Comparison of ENCODE assay signal across 8 cellular contexts in the genomic region with DNA sequence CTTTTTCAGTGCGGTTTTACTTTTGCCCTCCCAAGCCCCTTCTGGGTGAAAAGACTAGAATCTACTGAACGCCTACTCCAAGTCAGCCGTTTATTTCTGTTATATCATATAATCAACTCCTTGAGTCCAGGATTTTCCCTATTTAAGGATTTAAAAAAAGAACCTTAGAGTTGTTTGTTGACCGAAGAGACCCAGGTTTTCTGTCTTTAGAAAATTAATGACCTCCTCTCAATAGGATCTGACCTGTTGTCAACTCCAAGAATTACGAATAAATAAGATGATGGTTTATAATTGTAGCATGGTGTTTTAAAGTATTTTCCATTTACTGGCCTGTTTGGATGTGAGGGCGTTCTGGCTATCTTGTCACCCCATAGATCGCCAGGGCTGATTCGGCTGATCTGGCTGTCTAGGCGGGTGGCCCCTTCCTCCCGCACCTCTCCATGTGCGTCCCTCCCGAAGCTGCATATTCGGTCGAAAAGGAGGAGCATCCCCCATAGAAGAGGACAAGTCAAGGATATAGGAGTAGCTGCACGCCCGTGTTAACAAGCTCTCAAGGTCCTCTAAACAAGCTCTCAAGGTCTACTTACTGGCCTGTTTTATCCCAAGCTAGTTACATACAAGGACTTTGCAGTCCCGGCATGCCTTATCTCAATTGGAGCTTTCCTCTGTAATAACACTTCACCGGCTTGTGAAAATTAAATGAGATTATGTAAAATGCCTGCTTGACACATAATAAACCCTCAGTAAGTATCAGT. TPM values are rescaled to one million over a fixed set of nuclear protein-coding genes. Genes with fewer than 3 reads are reported as not detected.
DNase-seq lines count a peak whose midpoint lies in the region; ATAC-seq and TF ChIP-seq lines count a peak whose summit lies in the region.

No MANE protein-coding gene starts in this region.

- POLR2A ChIA-PET in CD4-positive, alpha-beta memory T cell (lab: Charles Lee; ENCODE audit: partially characterized antibody) = interaction anchor here (1.2 to 2.5 kb wide), 5 partner anchors 76 to 327 kb away, joined by 3 to 9 read pairs (median 6); partner anchors contain the start of genes DCAF12, MYORG and UBAP1

- no peaks in the 10 kb centered on the region for H3K27me3 ChIP-seq in CD4-positive, alpha-beta memory T cell (ENCODE audit: insufficient read depth, low read length)
- no peaks in the 10 kb centered on the region for H3K27me3 ChIP-seq in breast epithelium

- WGBS in mesodermal cell (ENCODE audit: insufficient coverage in 2 of 2), 2 experiments = 72 to 84% methylated on average over 11 to 13 of the region's 18 CpGs

- ATAC-seq in GM21576 (IDR thresholded peaks at IDR 0.05; ENCODE audit: unreplicated experiment) = no peak

- no peaks in the 10 kb centered on the region for H3K27me3 Mint-ChIP-seq in CD4-positive, alpha-beta memory T cell

- peak overlapping the region; percentile 98 to 100 (median 99) for H3K27ac Mint-ChIP-seq in CD4-positive, alpha-beta memory T cell

- H3K36me3 ChIP-seq in CD4-positive, alpha-beta memory T cell (ENCODE audit: insufficient read depth, low read length) = no peaks in the 10 kb centered on the region
- H3K36me3 ChIP-seq in breast epithelium (no peaks in the 10 kb centered on the region), mesodermal cell (ENCODE audit: control insufficient read depth, insufficient read depth, low read length) (peaks cover 7% of the 10 kb centered on the region)

- DNase-seq in CD4-positive, alpha-beta memory T cell = no peak
- DNase-seq in NCI-H187 treated with DMSO at 0.1 percent for 48 hours (lab: John Stamatoyannopoulos, UW) = peak; percentile 20
- DNase-seq in breast epithelium (ENCODE audit: low spot score in 2 of 2) = no peak
- no peak for DNase-seq in KG1 (lab: John Stamatoyannopoulos, UW)
- no peak for DNase-seq in ACHN
- DNase-seq in NK-92 (lab: John Stamatoyannopoulos, UW; ENCODE audit: unreplicated experiment) = no peak

- no peaks in the 10 kb centered on the region for H3K9me3 ChIP-seq in CD4-positive, alpha-beta memory T cell (ENCODE audit: control insufficient read depth in 1 of 2, low read length in 2 of 2)
- H3K9me3 ChIP-seq in breast epithelium = no peaks in the 10 kb centered on the region
- H3K9me3 ChIP-seq in mesodermal cell (ENCODE audit: control insufficient read depth, low read length) = no peaks in the 10 kb centered on the region

- H3K27ac ChIP-seq in CD4-positive, alpha-beta memory T cell (ENCODE audit: low read depth, low read length) = peak overlapping the region; percentile 88
- peak overlapping the region; percentile 96 to 98 for H3K27ac ChIP-seq in breast epithelium
- peak overlapping the region; percentile 98 for H3K27ac ChIP-seq in mesodermal cell (ENCODE audit: low read depth, low read length, severe bottlenecking)

- no peak for TF ChIP-seq CTCF in breast epithelium (IDR thresholded peaks at IDR 0.05)

- peak overlapping the region; percentile 90 to 100 for H3K4me3 ChIP-seq in CD4-positive, alpha-beta memory T cell (ENCODE audit: low read length in 2 of 2)
- peak overlapping the region; percentile 78 to 99 (median 80) for H3K4me3 ChIP-seq in breast epithelium
- H3K4me3 ChIP-seq in mesodermal cell (ENCODE audit: extremely low read depth, insufficient read depth, low read length, poor library complexity, severe bottlenecking) = peak overlapping the region; percentile 95

- no peak for TF ChIP-seq POLR2A in breast epithelium (IDR thresholded peaks at IDR 0.05)

- H3K9me3 Mint-ChIP-seq in CD4-positive, alpha-beta memory T cell = peaks cover 0 to 9% (median 0%) of the 10 kb centered on the region in 8 donors

- intact Hi-C loops in CD4-positive, alpha-beta memory T cell (cut with micrococcal nuclease) = loop anchor here (1.0 to 10.0 kb wide), 8 partner anchors 38 to 785 kb away; partner anchors contain the start of genes BAG1, CHMP5, DCAF12 and DNAI1
- intact Hi-C loops in breast epithelium (cut with DNase I; ENCODE audit: low total_unique reads) = no loop called here

- H3K36me3 Mint-ChIP-seq in CD4-positive, alpha-beta memory T cell = peaks cover 0 to 12% of the 10 kb centered on the region in 2 donors

- in situ Hi-C loops in ACHN (cut with HindIII; ENCODE audit: low pct_ligation_motif_present, low pct_unique_long_range_greater_than_20kb, low sequenced_read_pairs) = no loop called here

- CTCF ChIA-PET in CD4-positive, alpha-beta memory T cell (lab: Charles Lee; ENCODE audit: partially characterized antibody) = interaction anchor here (2.0 to 2.5 kb wide), 2 partner anchors 24 to 236 kb away, joined by 7 to 11 read pairs; no protein-coding TSS in a partner anchor

- peaks cover 27% of the 10 kb centered on the region for H3K4me1 ChIP-seq in CD4-positive, alpha-beta memory T cell (ENCODE audit: insufficient read depth, low read length)
- peaks cover 0 to 7% of the 10 kb centered on the region in 2 donors for H3K4me1 ChIP-seq in breast epithelium
- peaks cover 13% of the 10 kb centered on the region for H3K4me1 ChIP-seq in mesodermal cell (ENCODE audit: control insufficient read depth, insufficient read depth, low read length, poor library complexity, severe bottlenecking)

- H3K4me1 Mint-ChIP-seq in CD4-positive, alpha-beta memory T cell = peaks cover 23 to 43% (median 31%) of the 10 kb centered on the region in 4 donors

- H3K4me3 Mint-ChIP-seq in CD4-positive, alpha-beta memory T cell = peak overlapping the region; percentile 95 to 99 (median 98)

RNA-seq across cellular contexts. Expression of gene UBAP2, which starts 1.1 kb away (rescaled TPM):
- 10 to 100 TPM; 33.4 to 36.8 TPM for total RNA-seq in CD4-positive, alpha-beta memory T cell
- 10 to 100 TPM in 1 of 2 donors, 1 to 10 TPM in 1; 5.1 to 16.1 TPM for polyA plus RNA-seq in CD4-positive, alpha-beta memory T cell
- 10 to 100 TPM; 21.8 to 32.1 (median 29.8) TPM for total RNA-seq in breast epithelium
- polyA plus RNA-seq in mesodermal cell (2013, experiment 1 of 2) = 38.2 TPM
- 32.1 TPM for polyA plus RNA-seq in mesodermal cell (2013, experiment 2 of 2)
